Comparison of ENCODE assay signal across 22 cellular contexts in the genomic region with DNA sequence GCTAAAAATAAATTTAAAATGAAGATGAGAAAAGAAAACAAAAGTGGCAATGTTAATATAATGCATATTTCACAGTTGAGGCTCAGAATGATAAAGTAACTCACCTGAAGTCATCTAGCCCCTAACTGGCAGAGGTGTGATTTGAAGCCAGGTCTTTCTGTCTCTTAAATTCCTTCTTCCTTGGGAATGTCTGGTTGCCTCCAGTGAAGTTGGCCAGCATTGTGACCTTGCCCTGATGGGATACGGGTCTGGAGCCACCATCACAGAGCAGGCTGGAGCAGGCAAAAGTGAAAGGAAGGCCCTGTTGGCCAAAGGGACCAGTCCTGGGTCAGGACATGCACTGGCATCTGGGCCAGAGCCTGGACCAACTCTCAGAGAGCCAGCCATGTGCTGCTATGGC.
DNase-seq lines count a peak whose midpoint lies in the region; TF ChIP-seq lines count a peak whose summit lies in the region.
"Had no signal": no experiment of that assay in that cellular context is flagged by ENCODE, and none has a peak within 500 bp of the region (broad histone marks: within the 10 kb centered on the region; RNA-seq: fewer than 3 reads in every experiment).

No MANE protein-coding gene starts in this region.

- H3K36me3 ChIP-seq in osteoblast (ENCODE audit: insufficient read depth, low read length) = no peaks in the 10 kb centered on the region
- H3K36me3 ChIP-seq in spleen = no peaks in the 10 kb centered on the region
- H3K36me3 ChIP-seq in breast epithelium = no peaks in the 10 kb centered on the region
- H3K36me3 ChIP-seq: BLaER1 treated with 17β-estradiol and CSF1 and Interleukin-3, amounts not matched to agents 10 nM and 100 nM had no signal

- no peaks in the 10 kb centered on the region for H3K27me3 Mint-ChIP-seq in chondrocyte (ENCODE audit: low read depth)
- H3K27me3 Mint-ChIP-seq: CD4-positive, alpha-beta T cell had no signal

- no peak overlapping the region for H2AFZ ChIP-seq in osteoblast (ENCODE audit: low read length)

- TF ChIP-seq CTCF in chondrocyte (IDR thresholded peaks at IDR 0.05) (no peak), osteoblast (IDR thresholded peaks at IDR 0.05; ENCODE audit: extremely low read depth, low read depth, low read length) (no peak), spleen (IDR thresholded peaks at IDR 0.05 in 8 of 11, conservative IDR thresholded peaks at IDR 0.05 in 3 of 11) (no peak), breast epithelium (IDR thresholded peaks at IDR 0.05) (no peak)

- H3K27me3 ChIP-seq in osteoblast (ENCODE audit: insufficient read depth, low read length) (no peaks in the 10 kb centered on the region), spleen (replicated peaks in 1 of 7) (peaks cover 0 to 12% (median 0%) of the 10 kb centered on the region in 7 donors), breast epithelium (no peaks in the 10 kb centered on the region)
- H3K27me3 ChIP-seq: BLaER1 treated with 17β-estradiol and CSF1 and Interleukin-3, amounts not matched to agents 10 nM and 100 nM had no signal

- H4K20me1 ChIP-seq in osteoblast (ENCODE audit: insufficient read depth, low read length) = no peaks in the 10 kb centered on the region

- H3K27ac ChIP-seq in osteoblast (ENCODE audit: low read depth, low read length) (no peak overlapping the region), spleen (no peak overlapping the region), breast epithelium (no peak overlapping the region)
- H3K27ac ChIP-seq: 22Rv1; A549; BLaER1 treated with 17β-estradiol and CSF1 and Interleukin-3, amounts not matched to agents 10 nM and 100 nM; C4-2B had no signal

- intact Hi-C loops in spleen (cut with DNase I; ENCODE audit: low total_unique reads) = no loop called here
- intact Hi-C loops in breast epithelium (cut with DNase I; ENCODE audit: low total_unique reads) = no loop called here

- no peak overlapping the region for H3K4me3 ChIP-seq in osteoblast (ENCODE audit: insufficient read depth, low read length)
- H3K4me3 ChIP-seq in spleen = no peak overlapping the region
- H3K4me3 ChIP-seq in breast epithelium = no peak overlapping the region
- H3K4me3 ChIP-seq: A549; BLaER1 treated with 17β-estradiol and CSF1 and Interleukin-3, amounts not matched to agents 10 nM and 100 nM; GM12878 had no signal

- peaks cover 19% of the 10 kb centered on the region for H3K4me1 Mint-ChIP-seq in chondrocyte (ENCODE audit: low read depth)
- H3K4me1 Mint-ChIP-seq: B cell had no signal

- no peak overlapping the region for H3K4me3 Mint-ChIP-seq in chondrocyte (ENCODE audit: unreplicated experiment)
- H3K4me3 Mint-ChIP-seq: B cell; CD4-positive, alpha-beta T cell; CD8-positive, alpha-beta T cell had no signal

- no peaks in the 10 kb centered on the region for H3K79me2 ChIP-seq in osteoblast (ENCODE audit: insufficient read depth, low read length)

- H3K9me3 ChIP-seq in osteoblast (ENCODE audit: low read depth, low read length) = no peaks in the 10 kb centered on the region
- no peaks in the 10 kb centered on the region for H3K9me3 ChIP-seq in spleen
- H3K9me3 ChIP-seq in breast epithelium = no peaks in the 10 kb centered on the region
- H3K9me3 ChIP-seq: A549; BLaER1 treated with 17β-estradiol and CSF1 and Interleukin-3, amounts not matched to agents 10 nM and 100 nM; Caco-2 had no signal

- no peaks in the 10 kb centered on the region for H3K9me3 Mint-ChIP-seq in chondrocyte (ENCODE audit: low read depth)
- H3K9me3 Mint-ChIP-seq: CD4-positive, alpha-beta T cell; CD8-positive, alpha-beta T cell had no signal

- H3K27ac Mint-ChIP-seq in chondrocyte (ENCODE audit: unreplicated experiment) = no peak overlapping the region
- H3K27ac Mint-ChIP-seq: B cell; CD4-positive, alpha-beta T cell; CD8-positive, alpha-beta T cell had no signal

- WGBS in spleen, 5 donors = 50 to 100% (median 74%) methylated on average over 1 of the region's 1 CpG

- DNase-seq in chondrocyte (ENCODE audit: low spot score) (peak; percentile 34), osteoblast (ENCODE audit: insufficient read length, low spot score, missing footprints) (peak; percentile 65), spleen (peak; percentile 41), DMS114 treated with DMSO at 0.1 percent for 48 hours (lab: John Stamatoyannopoulos, UW; ENCODE audit: unreplicated experiment) (no peak), breast epithelium (ENCODE audit: low spot score in 2 of 2) (no peak)
- DNase-seq: AML-193; Caco-2; Calu3; CD4-positive, alpha-beta T cell; CD8-positive, alpha-beta T cell; DMS153; DMS53; DMS79; DND-41; EL; GDM1 had no signal

- H3K36me3 Mint-ChIP-seq in chondrocyte (ENCODE audit: low read depth) = no peaks in the 10 kb centered on the region
- H3K36me3 Mint-ChIP-seq: CD8-positive, alpha-beta T cell had no signal

- H3K4me2 ChIP-seq in osteoblast (ENCODE audit: insufficient read depth, low read length) = no peak overlapping the region
- H3K4me2 ChIP-seq: A549; BLaER1 treated with 17β-estradiol and CSF1 and Interleukin-3, amounts not matched to agents 10 nM and 100 nM had no signal

- TF ChIP-seq POLR2A in spleen (IDR thresholded peaks at IDR 0.05) = no peak
- TF ChIP-seq POLR2A in breast epithelium (IDR thresholded peaks at IDR 0.05) = no peak

- H3K4me1 ChIP-seq in osteoblast (ENCODE audit: insufficient read depth, low read length) (peaks cover 15% of the 10 kb centered on the region), spleen (no peaks in the 10 kb centered on the region), breast epithelium (peaks cover 0 to 6% of the 10 kb centered on the region in 2 donors)

Comparison
In these comparisons a context has a peak if more than half of its experiments do, and no peak if none do; other contexts are left out.
1. DNase-seq: peak in chondrocyte (single experiment), osteoblast (single experiment) and spleen (single experiment); none in DMS114 treated with DMSO at 0.1 percent for 48 hours (single experiment) and breast epithelium (0 of 2).